Comparison of ENCODE assay signal across 14 cellular contexts in genomic region chr7:2997014-2997413, GRCh38. TPM values are rescaled to one million over a fixed set of nuclear protein-coding genes. Genes with fewer than 3 reads are reported as not detected.
DNase-seq lines count a peak whose midpoint lies in the region; ATAC-seq and TF ChIP-seq lines count a peak whose summit lies in the region.
"Had no signal": no experiment of that assay in that cellular context is flagged by ENCODE, and none has a peak within 500 bp of the region (broad histone marks: within the 10 kb centered on the region; RNA-seq: fewer than 3 reads in every experiment).

No MANE protein-coding gene starts in this region.

- peaks cover 92% of the 10 kb centered on the region for H3K36me3 Mint-ChIP-seq in activated CD4-positive, alpha-beta T cell treated with anti-CD3 and anti-CD28 coated beads, Interleukin-2, amount 10 ng/mL, durations not matched to agents 7 days and 5 days (ENCODE audit: low read depth)
- H3K36me3 Mint-ChIP-seq in CD4-positive, alpha-beta T cell (ENCODE audit: low read depth): peaks cover 90% of the 10 kb centered on the region
- peaks cover 5% of the 10 kb centered on the region for H3K36me3 Mint-ChIP-seq in T-helper 17 cell (ENCODE audit: low read depth)

- no peak overlapping the region for H3K27ac ChIP-seq in CD4-positive, alpha-beta T cell (ENCODE audit: low read depth, low read length)
- no peak overlapping the region for H3K27ac ChIP-seq in sigmoid colon
- H3K27ac ChIP-seq: A549, C4-2B had no signal

- no peak for ATAC-seq in CD4-positive, alpha-beta T cell (ENCODE audit: poor library complexity)
- no peak for ATAC-seq in T-helper 17 cell
- no peak for ATAC-seq in HG03045 (IDR thresholded peaks at IDR 0.05; ENCODE audit: unreplicated experiment)
- ATAC-seq: A549 had no signal

- H3K27me3 ChIP-seq in CD4-positive, alpha-beta T cell (ENCODE audit: control insufficient read depth, insufficient read depth, low read length): no peaks in the 10 kb centered on the region
- no peaks in the 10 kb centered on the region for H3K27me3 ChIP-seq in sigmoid colon

- H3K36me3 ChIP-seq in sigmoid colon: no peaks in the 10 kb centered on the region

- DNase-seq in activated CD4-positive, alpha-beta T cell treated with anti-CD3 and anti-CD28 coated beads, Interleukin-2, amount 10 ng/mL, durations not matched to agents 7 days and 5 days: no peak
- DNase-seq in activated CD4-positive, alpha-beta T cell treated with anti-CD3 and anti-CD28 coated beads for 4 hours: no peak
- DNase-seq in CD4-positive, alpha-beta T cell: no peak
- DNase-seq in T-helper 17 cell: no peak
- DNase-seq in sigmoid colon: peak; percentile 48
- DNase-seq in stimulated activated CD8-positive, alpha-beta memory T cell treated with anti-CD3 and anti-CD28 coated beads, Interleukin-4, amount 100 ng/mL, for 48 hours: no peak
- DNase-seq: H9, NCI-H1092, NCI-H226, NCI-H524 treated with DMSO at 0.1 percent for 48 hours had no signal

- H3K4me1 ChIP-seq in sigmoid colon: no peaks in the 10 kb centered on the region
- H3K4me1 ChIP-seq: A549 had no signal

- peak overlapping the region; percentile 5 for H3K27ac Mint-ChIP-seq in activated CD4-positive, alpha-beta T cell treated with anti-CD3 and anti-CD28 coated beads, Interleukin-2, amount 10 ng/mL, durations not matched to agents 7 days and 5 days
- H3K27ac Mint-ChIP-seq in CD4-positive, alpha-beta T cell: peak overlapping the region; percentile 30
- H3K27ac Mint-ChIP-seq in T-helper 17 cell: peak overlapping the region; percentile 21

- TF ChIP-seq EP300 in sigmoid colon (IDR thresholded peaks at IDR 0.05): no peak

- no peak overlapping the region for H3K4me3 Mint-ChIP-seq in activated CD4-positive, alpha-beta T cell treated with anti-CD3 and anti-CD28 coated beads, Interleukin-2, amount 10 ng/mL, durations not matched to agents 7 days and 5 days
- H3K4me3 Mint-ChIP-seq in CD4-positive, alpha-beta T cell: no peak overlapping the region
- no peak overlapping the region for H3K4me3 Mint-ChIP-seq in T-helper 17 cell
- H3K4me3 Mint-ChIP-seq: H9 had no signal

- no peak overlapping the region for H3K4me3 ChIP-seq in sigmoid colon
- H3K4me3 ChIP-seq: A549 had no signal

- peaks cover 34% of the 10 kb centered on the region for H3K9me3 Mint-ChIP-seq in activated CD4-positive, alpha-beta T cell treated with anti-CD3 and anti-CD28 coated beads, Interleukin-2, amount 10 ng/mL, durations not matched to agents 7 days and 5 days
- H3K9me3 Mint-ChIP-seq in CD4-positive, alpha-beta T cell: peaks cover 3% of the 10 kb centered on the region

- CTCF ChIA-PET in activated CD4-positive, alpha-beta T cell treated with anti-CD3 and anti-CD28 coated beads, Interleukin-2, amount 10 ng/mL, durations not matched to agents 7 days and 5 days (lab: Charles Lee): interaction anchor here (2.8 to 3.0 kb wide), 2 partner anchors 10 to 13 kb away, joined by 10 to 16 read pairs; no protein-coding TSS in a partner anchor
- CTCF ChIA-PET in CD4-positive, alpha-beta T cell (lab: Charles Lee): no interaction called here

- TF ChIP-seq POLR2A in sigmoid colon (IDR thresholded peaks at IDR 0.05): no peak

- WGBS in sigmoid colon, 2 donors: 90 to 91% methylated on average over 10 of the region's 10 CpGs

- peaks cover 9% of the 10 kb centered on the region for H3K9me3 ChIP-seq in CD4-positive, alpha-beta T cell (ENCODE audit: control insufficient read depth, low read length)
- H3K9me3 ChIP-seq in T-helper 17 cell (ENCODE audit: control insufficient read depth, low read length, poor library complexity, severe bottlenecking) (no peaks in the 10 kb centered on the region), sigmoid colon (no peaks in the 10 kb centered on the region)
- H3K9me3 ChIP-seq: A549 had no signal

- peaks cover 7% of the 10 kb centered on the region for H3K4me1 Mint-ChIP-seq in activated CD4-positive, alpha-beta T cell treated with anti-CD3 and anti-CD28 coated beads, Interleukin-2, amount 10 ng/mL, durations not matched to agents 7 days and 5 days
- peaks cover 54% of the 10 kb centered on the region for H3K4me1 Mint-ChIP-seq in CD4-positive, alpha-beta T cell (ENCODE audit: low read depth)
- H3K4me1 Mint-ChIP-seq in T-helper 17 cell: peaks cover 15% of the 10 kb centered on the region

- TF ChIP-seq CTCF in CD4-positive, alpha-beta T cell (IDR thresholded peaks at IDR 0.05): no peak
- TF ChIP-seq CTCF in sigmoid colon (IDR thresholded peaks at IDR 0.05): no peak

- POLR2A ChIA-PET in activated CD4-positive, alpha-beta T cell treated with anti-CD3 and anti-CD28 coated beads, Interleukin-2, amount 10 ng/mL, durations not matched to agents 7 days and 5 days (lab: Charles Lee): no interaction called here
- POLR2A ChIA-PET in CD4-positive, alpha-beta T cell (lab: Charles Lee): interaction anchor here (0.7 kb wide), 1 partner anchor 10 kb away, joined by 3 read pairs; no protein-coding TSS in a partner anchor

- intact Hi-C loops in CD4-positive, alpha-beta T cell (cut with DNase I, micrococcal nuclease): no loop called here
- intact Hi-C loops in sigmoid colon (cut with DNase I): no loop called here

- H3K27me3 Mint-ChIP-seq in activated CD4-positive, alpha-beta T cell treated with anti-CD3 and anti-CD28 coated beads, Interleukin-2, amount 10 ng/mL, durations not matched to agents 7 days and 5 days: no peaks in the 10 kb centered on the region
- H3K27me3 Mint-ChIP-seq in CD4-positive, alpha-beta T cell: no peaks in the 10 kb centered on the region
- H3K27me3 Mint-ChIP-seq in T-helper 17 cell: no peaks in the 10 kb centered on the region

RNA-seq across cellular contexts. Expression of gene CARD11, which starts 46.7 kb away (rescaled TPM):
- 100 to 1,000 TPM; 160 to 167 TPM for total RNA-seq in activated CD4-positive, alpha-beta T cell treated with anti-CD3 and anti-CD28 coated beads, Interleukin-2, amount 10 ng/mL, durations not matched to agents 7 days and 5 days
- total RNA-seq in CD4-positive, alpha-beta T cell: 100 to 1,000 TPM; 118 to 122 TPM
- 100 to 1,000 TPM; 126 to 155 TPM for total RNA-seq in T-helper 17 cell
- total RNA-seq in sigmoid colon: under 1 TPM in 3 of 4 donors, not detected in 1; 0.14 to 0.71 (median 0.33) TPM
- 10 to 100 TPM in 1 of 3 donors, under 1 TPM in 2; 0.60 to 22.4 (median 0.92) TPM for polyA plus RNA-seq in sigmoid colon
- total RNA-seq: MCF 10A had no signal

Comparison
In these comparisons a context has a peak if more than half of its experiments do, and no peak if none do; other contexts are left out.
1. RNA of gene CARD11, which starts 46.7 kb away (total RNA-seq): 160 to 167 TPM in activated CD4-positive, alpha-beta T cell treated with anti-CD3 and anti-CD28 coated beads, Interleukin-2, amount 10 ng/mL, durations not matched to agents 7 days and 5 days, 126 to 155 TPM in T-helper 17 cell and 118 to 122 TPM in CD4-positive, alpha-beta T cell; 0.14 to 0.71 TPM in sigmoid colon; every median in the first group is over 10 times any median in the second.
2. Peak in every context shown above with its lines, with median percentiles within 50 percentile points of each other: H3K27ac Mint-ChIP-seq.